ENCODE assay signal across 15 cellular contexts in the genomic region with DNA sequence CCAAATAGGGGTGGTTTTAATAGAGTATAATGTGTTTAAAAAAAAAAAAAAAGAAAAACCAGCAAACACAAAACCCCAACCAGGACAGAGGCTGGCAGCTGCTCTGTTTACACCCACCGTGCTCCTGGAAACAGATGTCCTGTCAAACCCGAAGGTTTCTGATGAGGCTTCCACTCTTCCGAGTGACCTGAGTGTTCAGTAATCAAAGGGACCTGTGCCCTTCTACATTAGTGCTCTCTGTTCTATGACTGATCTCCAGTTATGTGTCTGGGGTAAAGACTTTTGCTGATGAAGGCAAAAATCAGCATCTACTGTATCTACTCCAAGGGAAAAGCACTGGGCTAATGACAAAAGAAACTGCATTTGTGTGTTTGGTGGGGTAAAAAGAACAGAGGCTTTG. TPM values are rescaled to one million over a fixed set of nuclear protein-coding genes. Genes with fewer than 3 reads are reported as not detected.
A peak's percentile ranks its signal among the peaks of the same experiment; 100 is the strongest.
DNase-seq lines count a peak whose midpoint lies in the region; ATAC-seq, FAIRE-seq and TF ChIP-seq lines count a peak whose summit lies in the region.
"Had no signal": no experiment of that assay in that cellular context is flagged by ENCODE, and none has a peak within 500 bp of the region (broad histone marks: within the 10 kb centered on the region; RNA-seq: fewer than 3 reads in every experiment).

No MANE protein-coding gene starts in this region.

- H3K9me3 Mint-ChIP-seq in Caco-2 (ENCODE audit: unreplicated experiment) = no peaks in the 10 kb centered on the region

- ATAC-seq in HepG2 = no peak

- TF ChIP-seq EP300 in HepG2 (IDR thresholded peaks at IDR 0.05; ENCODE audit: low read depth in 2 of 2, low read length in 2 of 2) (no peak), HepG2 (CRISPR knock-in tag; IDR thresholded peaks at IDR 0.05; ENCODE audit: borderline replicate concordance) (no peak), ovary (IDR thresholded peaks at IDR 0.05) (no peak)

- no peak overlapping the region for H3K4me3 Mint-ChIP-seq in Caco-2 (ENCODE audit: unreplicated experiment)

- H3K4me1 Mint-ChIP-seq in Caco-2 (ENCODE audit: low read depth, unreplicated experiment) = peaks cover 13% of the 10 kb centered on the region

- H3K4me1 ChIP-seq in ACC112 (ENCODE audit: control insufficient read depth, insufficient read depth, low read length, unreplicated experiment) = peaks cover 46% of the 10 kb centered on the region
- H3K4me1 ChIP-seq in Caco-2 = peaks cover 11% of the 10 kb centered on the region
- no peaks in the 10 kb centered on the region for H3K4me1 ChIP-seq in HepG2 (ENCODE audit: insufficient read depth, low read length)
- no peaks in the 10 kb centered on the region for H3K4me1 ChIP-seq in ovary (ENCODE audit: insufficient read depth)

- no peak overlapping the region for H3K4me3 ChIP-seq in ACC112 (ENCODE audit: low read depth, low read length)
- no peak overlapping the region for H3K4me3 ChIP-seq in Caco-2 (ENCODE audit: low read depth, low read length)
- H3K4me3 ChIP-seq in HepG2 (replicated peaks in 1 of 3; ENCODE audit: insufficient read depth in 1 of 3, low read depth in 2 of 3, low read length in 3 of 3) = no peak overlapping the region
- no peak overlapping the region for H3K4me3 ChIP-seq in ovary

- no peak for TF ChIP-seq CTCF in Caco-2 (IDR thresholded peaks at IDR 0.05; ENCODE audit: insufficient read depth in 1 of 2, low read depth in 1 of 2, low read length in 1 of 2, severe bottlenecking in 1 of 2, unreplicated experiment in 1 of 2)
- TF ChIP-seq CTCF in HepG2 (CRISPR knock-in tag; IDR thresholded peaks at IDR 0.05) = no peak
- TF ChIP-seq CTCF in ovary (IDR thresholded peaks at IDR 0.05) = no peak

- 32% methylated on average over 3 of the region's 3 CpGs for WGBS in HepG2 (ENCODE audit: low lambda C conversion rate)
- WGBS in ovary, 3 donors = 49 to 60% (median 58%) methylated on average over 3 of the region's 3 CpGs

- H3K9me3 ChIP-seq in Caco-2 (no peaks in the 10 kb centered on the region), HepG2 (ENCODE audit: low read length) (no peaks in the 10 kb centered on the region), ovary (no peaks in the 10 kb centered on the region)

- H3K27me3 ChIP-seq in ACC112 (ENCODE audit: insufficient read depth, low read length) (no peaks in the 10 kb centered on the region), Caco-2 (replicated peaks; ENCODE audit: control insufficient read depth, insufficient read depth, low read length) (peaks cover 6% of the 10 kb centered on the region), HepG2 (ENCODE audit: control insufficient read depth in 1 of 2, insufficient read depth in 2 of 2, low read length in 2 of 2) (peaks cover 12 to 54% of the 10 kb centered on the region in 2 experiments; a peak in 4 of 5 replicates), ovary (no peaks in the 10 kb centered on the region)

- POLR2A ChIA-PET in Caco-2 (lab: Charles Lee) = no interaction called here
- POLR2A ChIA-PET in HepG2 (lab: Yijun Ruan, JAX) = no interaction called here

- H3K27ac Mint-ChIP-seq in Caco-2 (ENCODE audit: unreplicated experiment) = peak overlapping the region; percentile 23

- H2AFZ ChIP-seq in ACC112 (ENCODE audit: low read length, unreplicated experiment) (no peak overlapping the region), HepG2 (ENCODE audit: low read length) (no peak overlapping the region)

- TF ChIP-seq POLR2A in HepG2 (IDR thresholded peaks at IDR 0.05; ENCODE audit: insufficient read depth in 1 of 2, low read depth in 2 of 2, low read length in 2 of 2) (no peak), ovary (IDR thresholded peaks at IDR 0.05) (no peak)

- no peak for FAIRE-seq in HepG2 (lab: Jason Lieb, UNC)
- FAIRE-seq: G401.6, H1, HTR-8/SVneo had no signal

- peaks cover 34% of the 10 kb centered on the region for H3K27me3 Mint-ChIP-seq in Caco-2 (ENCODE audit: insufficient read depth, unreplicated experiment)

- intact Hi-C loops in Caco-2 (cut with micrococcal nuclease; ENCODE audit: unreplicated experiment) (no loop called here), HepG2 (cut with micrococcal nuclease; ENCODE audit: unreplicated experiment) (no loop called here), ovary (cut with DNase I) (no loop called here)

- H3K4me2 ChIP-seq in HepG2 (ENCODE audit: low read depth, low read length) = no peak overlapping the region

- peaks cover 6% of the 10 kb centered on the region for H3K79me2 ChIP-seq in ACC112 (ENCODE audit: control insufficient read depth, insufficient read depth, low read length, unreplicated experiment)
- H3K79me2 ChIP-seq in HepG2 (ENCODE audit: insufficient read depth, low read length) = no peaks in the 10 kb centered on the region

- in situ Hi-C loops in HepG2 (cut with HindIII; ENCODE audit: extremely low pct_ligation_motif_present, low pct_unique_long_range_greater_than_20kb) = no loop called here

- CTCF ChIA-PET in Caco-2 (lab: Charles Lee) = no interaction called here
- CTCF ChIA-PET in HepG2 (lab: Yijun Ruan, JAX; ENCODE audit: low intra/inter-chr PET ratio, low total read pairs) = no interaction called here

- H3K36me3 ChIP-seq in ACC112 (ENCODE audit: insufficient read depth, low read length) (no peaks in the 10 kb centered on the region), Caco-2 (ENCODE audit: control insufficient read depth, insufficient read depth, low read length) (no peaks in the 10 kb centered on the region), HepG2 (replicated peaks in 1 of 2; ENCODE audit: control insufficient read depth in 1 of 2, insufficient read depth in 2 of 2, low read length in 2 of 2) (no peaks in the 10 kb centered on the region), ovary (no peaks in the 10 kb centered on the region)

- peaks cover 6% of the 10 kb centered on the region for H3K36me3 Mint-ChIP-seq in Caco-2 (ENCODE audit: insufficient read depth, unreplicated experiment)
- H3K36me3 Mint-ChIP-seq: CD4-positive, alpha-beta memory T cell had no signal

- H4K20me1 ChIP-seq in HepG2 (ENCODE audit: insufficient read depth, low read length) = peaks cover 3% of the 10 kb centered on the region; the same call in 1 of the 2 replicates

- H3K27ac ChIP-seq in ACC112 (ENCODE audit: low read depth, low read length) (peak overlapping the region; percentile 85), HepG2 (ENCODE audit: extremely low read length, insufficient read depth, low read length) (no peak overlapping the region), ovary (no peak overlapping the region)

- H3K9ac ChIP-seq in HepG2 (ENCODE audit: insufficient read depth, low read depth, low read length) = no peak overlapping the region

- no TSS peak for BruUV-seq in Caco-2 (replicated peaks; lab: Mats Ljungman, UMichigan)
- no TSS peak for BruUV-seq in HepG2 (replicated peaks; lab: Mats Ljungman, UMichigan)

- no peak for DNase-seq in Caco-2
- peak; percentile 16 for DNase-seq in RPMI8226
- no peak for DNase-seq in HepG2 (ENCODE audit: low spot score)
- no peak for DNase-seq in NCI-H2081 treated with DMSO at 0.1 percent for 48 hours (lab: John Stamatoyannopoulos, UW)
- DNase-seq in ovary = no peak
- no peak for DNase-seq in SHP77 treated with DMSO at 0.1 percent for 48 hours (lab: John Stamatoyannopoulos, UW)
- DNase-seq in HT-29 (ENCODE audit: low spot score) = no peak
- DNase-seq: cerebellar nuclear complex; stimulated activated naive B cell treated with anti-CD40 and anti-IgM and Interleukin-4, amounts not matched to agents 10 μg/mL and 1 μg/mL and 100 μg/mL, for 72 hours; T-helper 1 cell had no signal

- no peak for TF ChIP-seq RAD21 in HepG2 (CRISPR knock-in tag; IDR thresholded peaks at IDR 0.05)

RNA-seq across cellular contexts. Expression of a gene that starts 3.5 kb away (rescaled TPM):
- total RNA-seq in Caco-2 (2022) = 0.61 and 0.81 TPM in 2 replicates
- not detected in 2 replicates for total RNA-seq in HepG2 (2016; rRNA removed; fragmentation: Illumina TruSeq; extraction: Trizol)
- not detected in 2 replicates for total RNA-seq in HepG2 (2016; cell fraction: cytosol; rRNA removed; fragmentation: Illumina TruSeq; extraction: Trizol; ENCODE audit: low read depth)
- not detected in 2 replicates for total RNA-seq in HepG2 (2016; cell fraction: insoluble cytoplasmic fraction; rRNA removed; fragmentation: Illumina TruSeq; extraction: Trizol)
- not detected in 2 replicates for total RNA-seq in HepG2 (2016; cell fraction: membrane; rRNA removed; fragmentation: Illumina TruSeq; extraction: Trizol)
- 0.12 TPM in 1 of 2 replicates, not detected in the other for total RNA-seq in HepG2 (2016; cell fraction: nucleus; rRNA removed; fragmentation: Illumina TruSeq; extraction: Trizol)
- 0.01 and 0.03 TPM in 2 replicates for polyA plus RNA-seq in HepG2 (2011; rRNA removed)
- 0.01 TPM in 2 replicates for polyA plus RNA-seq in HepG2 (2011; cell fraction: cytosol; rRNA removed)
- 0.03 and 0.11 TPM in 2 replicates for polyA plus RNA-seq in HepG2 (2011; cell fraction: nucleus; rRNA removed)
- 0.05 and 0.09 TPM in 2 replicates for polyA plus RNA-seq in HepG2 (2012)
- polyA plus RNA-seq in HepG2 (2016; cell fraction: cytosol; fragmentation: Illumina TruSeq; extraction: Trizol; ENCODE audit: low read depth) = not detected in 2 replicates
- not detected in 2 replicates for polyA plus RNA-seq in HepG2 (2016; cell fraction: insoluble cytoplasmic fraction; fragmentation: Illumina TruSeq; extraction: Trizol; ENCODE audit: low read depth)
- polyA plus RNA-seq in HepG2 (2016; cell fraction: membrane; fragmentation: Illumina TruSeq; extraction: Trizol; ENCODE audit: low read depth) = not detected in 2 replicates
- not detected in 2 replicates for polyA plus RNA-seq in HepG2 (2016; cell fraction: nucleus; fragmentation: Illumina TruSeq; extraction: Trizol; ENCODE audit: insufficient read depth, low read depth)
- 3.2 TPM in 1 of 2 replicates, not detected in the other for polyA minus RNA-seq in HepG2 (2011; rRNA and poly(A)+ RNA removed; ENCODE audit: low replicate concordance)
- polyA minus RNA-seq in HepG2 (2011; cell fraction: cytosol; rRNA and poly(A)+ RNA removed) = 0.09 TPM in 1 of 2 replicates, not detected in the other
- not detected in 2 replicates for polyA minus RNA-seq in HepG2 (2011; cell fraction: nucleus; rRNA and poly(A)+ RNA removed)
- 1 to 10 TPM; 3.0 to 6.6 (median 5.3) TPM for total RNA-seq in ovary
- 1 to 10 TPM; 3.2 to 3.9 TPM for polyA plus RNA-seq in ovary
- total RNA-seq in HT-29 (2014; rRNA removed; shearing (Covaris generic)) = 0.18 and 0.94 TPM in 2 replicates
